In the genomic region with DNA sequence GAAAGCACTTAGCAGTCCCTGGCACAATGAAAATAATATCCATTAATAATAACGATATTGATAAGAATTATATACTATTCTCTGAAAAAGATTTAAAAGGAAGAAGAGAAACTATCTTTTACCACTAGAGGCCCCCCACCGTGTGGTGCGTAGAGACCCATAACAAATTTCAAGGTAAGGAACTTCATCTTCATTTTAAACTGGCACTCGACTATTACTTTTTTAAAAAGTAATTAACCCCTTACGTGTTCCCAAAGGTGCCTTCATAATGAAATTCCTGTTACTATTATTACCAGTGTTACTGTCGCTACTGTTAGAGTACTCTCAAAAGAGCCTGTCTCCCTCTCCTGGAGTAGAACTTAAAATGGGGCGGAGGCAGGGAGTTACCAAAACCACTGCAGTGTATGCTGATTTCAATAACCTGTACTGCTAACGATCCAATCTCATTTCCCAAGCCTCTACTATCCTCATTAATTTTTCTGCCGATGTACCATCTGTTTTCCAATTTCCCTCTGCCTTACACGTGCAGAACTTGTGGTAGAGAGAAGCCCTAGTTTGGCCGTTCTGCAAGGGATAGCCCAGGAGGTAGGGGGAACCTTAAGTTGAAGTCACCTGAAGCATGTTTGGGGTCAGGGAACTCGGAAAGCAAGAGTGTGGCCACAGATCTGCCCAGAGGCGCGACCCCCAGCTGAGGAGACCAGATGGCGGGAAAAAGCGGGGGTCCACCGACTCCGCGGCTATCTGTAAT, we compare ENCODE assay signal across 8 cellular contexts. TPM values are rescaled to one million over a fixed set of nuclear protein-coding genes. Genes with fewer than 3 reads are reported as not detected.
DNase-seq lines count a peak whose midpoint lies in the region; ATAC-seq and TF ChIP-seq lines count a peak whose summit lies in the region.

No MANE protein-coding gene starts in this region.

- TF ChIP-seq POLR2A in sigmoid colon (IDR thresholded peaks at IDR 0.05), result no peak

- ATAC-seq in activated CD8-positive, alpha-beta memory T cell treated with anti-CD3 and anti-CD28 coated beads, Interleukin-2, amount 10 ng/mL, durations not matched to agents 7 days and 5 days, result no peak
- ATAC-seq in HG03175 (IDR thresholded peaks at IDR 0.05; ENCODE audit: unreplicated experiment) (peak; percentile 25), WTC11 (no peak)

- no peaks in the 10 kb centered on the region for H3K9me3 ChIP-seq in sigmoid colon

- H3K4me3 ChIP-seq in fibroblast of pulmonary artery (replicated peaks; ENCODE audit: low read depth, low read length) (peak overlapping the region; percentile 68), sigmoid colon (peak overlapping the region; percentile 56 to 71 (median 64))

- CTCF ChIA-PET in activated CD8-positive, alpha-beta memory T cell treated with anti-CD3 and anti-CD28 coated beads, Interleukin-2, amount 10 ng/mL, durations not matched to agents 7 days and 5 days (lab: Charles Lee), result interaction anchor here (1.0 kb wide), 1 partner anchor 180 kb away, joined by 3 read pairs; no protein-coding TSS in a partner anchor
- CTCF ChIA-PET in WTC11 (lab: Charles Lee), result interaction anchor here (1.3 kb wide), 1 partner anchor 181 kb away, joined by 4 read pairs; no protein-coding TSS in a partner anchor

- peak overlapping the region; percentile 94 for H3K27ac Mint-ChIP-seq in activated CD8-positive, alpha-beta memory T cell treated with anti-CD3 and anti-CD28 coated beads, Interleukin-2, amount 10 ng/mL, durations not matched to agents 7 days and 5 days
- H3K27ac Mint-ChIP-seq in WTC11, result peak overlapping the region; percentile 68; the same call in 1 of the 2 replicates

- H3K36me3 Mint-ChIP-seq in activated CD8-positive, alpha-beta memory T cell treated with anti-CD3 and anti-CD28 coated beads, Interleukin-2, amount 10 ng/mL, durations not matched to agents 7 days and 5 days, result peaks cover 5% of the 10 kb centered on the region
- no peaks in the 10 kb centered on the region for H3K36me3 Mint-ChIP-seq in WTC11

- peaks cover 22% of the 10 kb centered on the region for H3K4me1 Mint-ChIP-seq in activated CD8-positive, alpha-beta memory T cell treated with anti-CD3 and anti-CD28 coated beads, Interleukin-2, amount 10 ng/mL, durations not matched to agents 7 days and 5 days
- H3K4me1 Mint-ChIP-seq in WTC11, result peaks cover 29% of the 10 kb centered on the region

- no peaks in the 10 kb centered on the region for H3K36me3 ChIP-seq in sigmoid colon

- no peaks in the 10 kb centered on the region for H3K27me3 ChIP-seq in sigmoid colon

- H3K4me1 ChIP-seq in sigmoid colon, result peaks cover 0 to 5% (median 2%) of the 10 kb centered on the region in 4 donors

- peak overlapping the region; percentile 91 for H3K4me3 Mint-ChIP-seq in activated CD8-positive, alpha-beta memory T cell treated with anti-CD3 and anti-CD28 coated beads, Interleukin-2, amount 10 ng/mL, durations not matched to agents 7 days and 5 days
- H3K4me3 Mint-ChIP-seq in WTC11, result peak overlapping the region; percentile 90

- no peak for TF ChIP-seq EP300 in sigmoid colon (IDR thresholded peaks at IDR 0.05)

- no peak for DNase-seq in activated CD8-positive, alpha-beta memory T cell treated with anti-CD3 and anti-CD28 coated beads, Interleukin-2, amount 10 ng/mL, durations not matched to agents 7 days and 5 days
- DNase-seq in activated CD8-positive, alpha-beta memory T cell treated with anti-CD3 and anti-CD28 coated beads, Interleukin-2, amount 50 U/mL, for 4 hours, result no peak
- DNase-seq in WTC11 (ENCODE audit: low spot score) (peak; percentile 27), fibroblast of pulmonary artery (ENCODE audit: low read depth) (no peak), sigmoid colon (no peak), DMS153 (lab: John Stamatoyannopoulos, UW) (no peak), mesenteric fat pad (ENCODE audit: low spot score) (no peak)

- peak overlapping the region in 2 of 4 donors; percentile 68 to 73 for H3K27ac ChIP-seq in sigmoid colon

- TF ChIP-seq CTCF in WTC11 (IDR thresholded peaks at IDR 0.05) (no peak), fibroblast of pulmonary artery (IDR thresholded peaks at IDR 0.05; ENCODE audit: low read length, missing control alignments) (peak; percentile 42), sigmoid colon (IDR thresholded peaks at IDR 0.05) (no peak)

- H3K9me3 Mint-ChIP-seq in activated CD8-positive, alpha-beta memory T cell treated with anti-CD3 and anti-CD28 coated beads, Interleukin-2, amount 10 ng/mL, durations not matched to agents 7 days and 5 days (ENCODE audit: low read depth), result no peaks in the 10 kb centered on the region
- no peaks in the 10 kb centered on the region for H3K9me3 Mint-ChIP-seq in WTC11

- 3 to 7% methylated on average over 19 of the region's 19 CpGs for WGBS in sigmoid colon, 2 donors

- intact Hi-C loops in sigmoid colon (cut with DNase I), result loop anchor here (5.0 kb wide), 1 partner anchor 195 kb away; the partner anchor contains the start of gene RAP2C

- POLR2A ChIA-PET in WTC11 (lab: Charles Lee), result interaction anchor here (0.8 to 1.0 kb wide), 2 partner anchors 18 to 194 kb away, joined by 3 to 5 read pairs; no protein-coding TSS in a partner anchor

- H3K27me3 Mint-ChIP-seq in activated CD8-positive, alpha-beta memory T cell treated with anti-CD3 and anti-CD28 coated beads, Interleukin-2, amount 10 ng/mL, durations not matched to agents 7 days and 5 days, result no peaks in the 10 kb centered on the region
- H3K27me3 Mint-ChIP-seq in WTC11 (ENCODE audit: low read depth), result peaks cover 8% of the 10 kb centered on the region; the same call in 1 of the 2 replicates

TF ChIP-seq in WTC11, 78 proteins besides CTCF, POLR2A, EP300 and RAD21:
- TF ChIP-seq, protein P1, sequence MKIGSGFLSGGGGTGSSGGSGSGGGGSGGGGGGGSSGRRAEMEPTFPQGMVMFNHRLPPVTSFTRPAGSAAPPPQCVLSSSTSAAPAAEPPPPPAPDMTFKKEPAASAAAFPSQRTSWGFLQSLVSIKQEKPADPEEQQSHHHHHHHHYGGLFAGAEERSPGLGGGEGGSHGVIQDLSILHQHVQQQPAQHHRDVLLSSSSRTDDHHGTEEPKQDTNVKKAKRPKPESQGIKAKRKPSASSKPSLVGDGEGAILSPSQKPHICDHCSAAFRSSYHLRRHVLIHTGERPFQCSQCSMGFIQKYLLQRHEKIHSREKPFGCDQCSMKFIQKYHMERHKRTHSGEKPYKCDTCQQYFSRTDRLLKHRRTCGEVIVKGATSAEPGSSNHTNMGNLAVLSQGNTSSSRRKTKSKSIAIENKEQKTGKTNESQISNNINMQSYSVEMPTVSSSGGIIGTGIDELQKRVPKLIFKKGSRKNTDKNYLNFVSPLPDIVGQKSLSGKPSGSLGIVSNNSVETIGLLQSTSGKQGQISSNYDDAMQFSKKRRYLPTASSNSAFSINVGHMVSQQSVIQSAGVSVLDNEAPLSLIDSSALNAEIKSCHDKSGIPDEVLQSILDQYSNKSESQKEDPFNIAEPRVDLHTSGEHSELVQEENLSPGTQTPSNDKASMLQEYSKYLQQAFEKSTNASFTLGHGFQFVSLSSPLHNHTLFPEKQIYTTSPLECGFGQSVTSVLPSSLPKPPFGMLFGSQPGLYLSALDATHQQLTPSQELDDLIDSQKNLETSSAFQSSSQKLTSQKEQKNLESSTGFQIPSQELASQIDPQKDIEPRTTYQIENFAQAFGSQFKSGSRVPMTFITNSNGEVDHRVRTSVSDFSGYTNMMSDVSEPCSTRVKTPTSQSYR (CRISPR knock-in tag; IDR thresholded peaks at IDR 0.05), result no peak
- TF ChIP-seq ZNF416 (CRISPR knock-in tag; IDR thresholded peaks at IDR 0.05) (no peak), JAZF1 (CRISPR knock-in tag; IDR thresholded peaks at IDR 0.05) (no peak), NR2C2 (CRISPR knock-in tag; IDR thresholded peaks at IDR 0.05) (no peak), ZNF423 (CRISPR knock-in tag; IDR thresholded peaks at IDR 0.05) (no peak), TEAD1 (CRISPR knock-in tag; IDR thresholded peaks at IDR 0.05) (no peak), MYBL2 (CRISPR knock-in tag; IDR thresholded peaks at IDR 0.05) (no peak), TP53 (CRISPR knock-in tag; IDR thresholded peaks at IDR 0.05) (no peak), CBFB (CRISPR knock-in tag; IDR thresholded peaks at IDR 0.05; ENCODE audit: low read depth) (no peak), GTF2I (CRISPR knock-in tag; conservative IDR thresholded peaks at IDR 0.05) (no peak), NFATC4 (CRISPR knock-in tag; IDR thresholded peaks at IDR 0.05) (no peak), MXD4 (CRISPR knock-in tag; IDR thresholded peaks at IDR 0.05; ENCODE audit: borderline replicate concordance) (no peak)
- TF ChIP-seq, protein P2, sequence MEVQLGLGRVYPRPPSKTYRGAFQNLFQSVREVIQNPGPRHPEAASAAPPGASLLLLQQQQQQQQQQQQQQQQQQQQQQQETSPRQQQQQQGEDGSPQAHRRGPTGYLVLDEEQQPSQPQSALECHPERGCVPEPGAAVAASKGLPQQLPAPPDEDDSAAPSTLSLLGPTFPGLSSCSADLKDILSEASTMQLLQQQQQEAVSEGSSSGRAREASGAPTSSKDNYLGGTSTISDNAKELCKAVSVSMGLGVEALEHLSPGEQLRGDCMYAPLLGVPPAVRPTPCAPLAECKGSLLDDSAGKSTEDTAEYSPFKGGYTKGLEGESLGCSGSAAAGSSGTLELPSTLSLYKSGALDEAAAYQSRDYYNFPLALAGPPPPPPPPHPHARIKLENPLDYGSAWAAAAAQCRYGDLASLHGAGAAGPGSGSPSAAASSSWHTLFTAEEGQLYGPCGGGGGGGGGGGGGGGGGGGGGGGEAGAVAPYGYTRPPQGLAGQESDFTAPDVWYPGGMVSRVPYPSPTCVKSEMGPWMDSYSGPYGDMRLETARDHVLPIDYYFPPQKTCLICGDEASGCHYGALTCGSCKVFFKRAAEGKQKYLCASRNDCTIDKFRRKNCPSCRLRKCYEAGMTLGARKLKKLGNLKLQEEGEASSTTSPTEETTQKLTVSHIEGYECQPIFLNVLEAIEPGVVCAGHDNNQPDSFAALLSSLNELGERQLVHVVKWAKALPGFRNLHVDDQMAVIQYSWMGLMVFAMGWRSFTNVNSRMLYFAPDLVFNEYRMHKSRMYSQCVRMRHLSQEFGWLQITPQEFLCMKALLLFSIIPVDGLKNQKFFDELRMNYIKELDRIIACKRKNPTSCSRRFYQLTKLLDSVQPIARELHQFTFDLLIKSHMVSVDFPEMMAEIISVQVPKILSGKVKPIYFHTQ (CRISPR knock-in tag; IDR thresholded peaks at IDR 0.05), result no peak
TF ChIP-seq in WTC11: peak in this region for 0.

RNA-seq across cellular contexts. Expression of gene STK26, which starts 0.8 kb away (rescaled TPM):
- 10 to 100 TPM; 39.5 to 49.7 TPM for total RNA-seq in activated CD8-positive, alpha-beta memory T cell treated with anti-CD3 and anti-CD28 coated beads, Interleukin-2, amount 10 ng/mL, durations not matched to agents 7 days and 5 days
- 75.4 to 78.8 TPM (median 77.6 TPM) in 3 replicates for total RNA-seq in WTC11 (2021)
- 10 to 100 TPM; 11.3 to 15.0 (median 11.6) TPM for total RNA-seq in sigmoid colon
- 10 to 100 TPM; 10.2 to 18.7 (median 11.2) TPM for polyA plus RNA-seq in sigmoid colon
- 2.1 TPM for total RNA-seq in mesenteric fat pad
